ENCODE assay signal across 17 cellular contexts in genomic region chr5:74587300-74587699, GRCh38.
"Had no signal": no experiment of that assay in that cellular context is flagged by ENCODE, and none has a peak within 500 bp of the region (broad histone marks: within the 10 kb centered on the region; RNA-seq: fewer than 3 reads in every experiment).

No MANE protein-coding gene starts in this region.

- H3K9me3 ChIP-seq: transverse colon had no signal

- H3K4me1 Mint-ChIP-seq: activated naive CD8-positive, alpha-beta T cell treated with anti-CD3 and anti-CD28 coated beads, Interleukin-2, amount 10 ng/mL, durations not matched to agents 7 days and 5 days had no signal

- FAIRE-seq: endometrium, keratinocyte had no signal

- H3K27ac Mint-ChIP-seq: activated CD8-positive, alpha-beta T cell treated with anti-CD3 and anti-CD28 coated beads for 36 hours; activated naive CD8-positive, alpha-beta T cell treated with anti-CD3 and anti-CD28 coated beads, Interleukin-2, amount 10 ng/mL, durations not matched to agents 7 days and 5 days; mesothelial cell of epicardium; stimulated activated effector memory CD8-positive, alpha-beta T cell treated with anti-CD3 and anti-CD28 coated beads, Interleukin-12 subunit alpha, Interleukin-12 subunit beta, amount 100 ng/mL, for 72 hours had no signal

- ATAC-seq: activated CD8-positive, alpha-beta T cell treated with anti-CD3 and anti-CD28 coated beads for 36 hours; stimulated activated effector memory CD8-positive, alpha-beta T cell treated with anti-CD3 and anti-CD28 coated beads, Interleukin-12 subunit alpha, Interleukin-12 subunit beta, amount 100 ng/mL, for 72 hours had no signal

- H3K36me3 Mint-ChIP-seq: activated naive CD8-positive, alpha-beta T cell treated with anti-CD3 and anti-CD28 coated beads, Interleukin-2, amount 10 ng/mL, durations not matched to agents 7 days and 5 days; mesothelial cell of epicardium; stimulated activated effector memory CD8-positive, alpha-beta T cell treated with anti-CD3 and anti-CD28 coated beads, Interleukin-12 subunit alpha, Interleukin-12 subunit beta, amount 100 ng/mL, for 72 hours had no signal

- H3K4me3 ChIP-seq: SK-N-MC, transverse colon had no signal

- H3K27me3 ChIP-seq: transverse colon had no signal

- H3K27ac ChIP-seq: SK-N-MC, WERI-Rb-1 had no signal

- H3K9me3 Mint-ChIP-seq: activated CD8-positive, alpha-beta T cell treated with anti-CD3 and anti-CD28 coated beads for 36 hours; activated naive CD8-positive, alpha-beta T cell treated with anti-CD3 and anti-CD28 coated beads, Interleukin-2, amount 10 ng/mL, durations not matched to agents 7 days and 5 days; mesothelial cell of epicardium; stimulated activated effector memory CD8-positive, alpha-beta T cell treated with anti-CD3 and anti-CD28 coated beads, Interleukin-12 subunit alpha, Interleukin-12 subunit beta, amount 100 ng/mL, for 72 hours had no signal

- H3K4me3 Mint-ChIP-seq: activated CD8-positive, alpha-beta T cell treated with anti-CD3 and anti-CD28 coated beads for 36 hours; activated naive CD8-positive, alpha-beta T cell treated with anti-CD3 and anti-CD28 coated beads, Interleukin-2, amount 10 ng/mL, durations not matched to agents 7 days and 5 days; mesothelial cell of epicardium; stimulated activated effector memory CD8-positive, alpha-beta T cell treated with anti-CD3 and anti-CD28 coated beads, Interleukin-12 subunit alpha, Interleukin-12 subunit beta, amount 100 ng/mL, for 72 hours had no signal

- H3K36me3 ChIP-seq: transverse colon, WERI-Rb-1 had no signal

- DNase-seq: activated CD4-positive, alpha-beta T cell treated with anti-CD3 and anti-CD28 coated beads for 4 hours; activated CD8-positive, alpha-beta memory T cell treated with anti-CD3 and anti-CD28 coated beads, Interleukin-2, amount 50 U/mL, for 4 hours; activated CD8-positive, alpha-beta T cell treated with anti-CD3 and anti-CD28 coated beads for 36 hours; activated naive CD8-positive, alpha-beta T cell treated with anti-CD3 and anti-CD28 coated beads, Interleukin-2, amount 10 ng/mL, durations not matched to agents 7 days and 5 days; aorta; foreskin melanocyte; head of caudate nucleus; nucleus accumbens; substantia nigra; T-helper 1 cell; transverse colon; WERI-Rb-1 had no signal
